In genomic region chr20:20017001-20017851, GRCh38 we compare ENCODE assay signal across 7 cellular contexts. TPM values are rescaled to one million over a fixed set of nuclear protein-coding genes. Genes with fewer than 3 reads are reported as not detected.
DNase-seq lines count a peak whose midpoint lies in the region; ATAC-seq and TF ChIP-seq lines count a peak whose summit lies in the region.

A gene with protein sequence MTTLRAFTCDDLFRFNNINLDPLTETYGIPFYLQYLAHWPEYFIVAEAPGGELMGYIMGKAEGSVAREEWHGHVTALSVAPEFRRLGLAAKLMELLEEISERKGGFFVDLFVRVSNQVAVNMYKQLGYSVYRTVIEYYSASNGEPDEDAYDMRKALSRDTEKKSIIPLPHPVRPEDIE (plus strand): TSS chr20:20017362. CDS start chr20:20017397, 35 bp downstream.

- in situ Hi-C loops in astrocyte of the cerebellum (cut with HindIII; ENCODE audit: low sequenced_read_pairs), result no loop called here

- peaks cover 6% of the 10 kb centered on the region for H4K20me1 ChIP-seq in hepatocyte (ENCODE audit: insufficient read depth, poor library complexity, severe bottlenecking)

- H3K4me1 ChIP-seq in hepatocyte (ENCODE audit: insufficient read depth), result peaks cover 27% of the 10 kb centered on the region

- peak; percentile 63 for DNase-seq in NCI-H1694 treated with DMSO at 0.1 percent for 48 hours (lab: John Stamatoyannopoulos, UW)
- DNase-seq in T-helper 22 cell (ENCODE audit: low read depth), result peak; percentile 84
- DNase-seq in astrocyte of the cerebellum (ENCODE audit: low read depth), result peak; percentile 77
- DNase-seq in hepatocyte (ENCODE audit: low spot score), result peak; percentile 96
- peak; percentile 94 for DNase-seq in retina

- H3K4me3 ChIP-seq in astrocyte of the cerebellum (ENCODE audit: low read depth, low read length), result peak within 1 kb of the TSS; percentile 93
- H3K4me3 ChIP-seq in hepatocyte, result peak within 1 kb of the TSS; percentile 81

- no peaks in the 10 kb centered on the region for H3K9me2 ChIP-seq in hepatocyte (replicated peaks; ENCODE audit: insufficient read depth)

- H3K27ac ChIP-seq in hepatocyte, result peak within 1 kb of the TSS; percentile 83

- peak within 1 kb of the TSS; percentile 80 for H2AFZ ChIP-seq in hepatocyte

- peak within 1 kb of the TSS; percentile 97 for H3K4me2 ChIP-seq in hepatocyte

- 2% methylated on average over 77 of the region's 82 CpGs for WGBS in hepatocyte (ENCODE audit: low lambda C conversion rate, missing lambda C conversion rate)

- H3K9me3 ChIP-seq in hepatocyte (ENCODE audit: low read depth), result no peaks in the 10 kb centered on the region

- H3K36me3 ChIP-seq in hepatocyte (replicated peaks; ENCODE audit: insufficient read depth, low read depth), result no peaks in the 10 kb centered on the region

- H3K27me3 ChIP-seq in hepatocyte, result no peaks in the 10 kb centered on the region

- peaks cover 50% of the 10 kb centered on the region for H3K79me2 ChIP-seq in hepatocyte

- peak; percentile 72 for TF ChIP-seq CTCF in astrocyte of the cerebellum (IDR thresholded peaks at IDR 0.05; ENCODE audit: low read depth, low read length, missing control alignments)
- peak; percentile 55 for TF ChIP-seq CTCF in hepatocyte (IDR thresholded peaks at IDR 0.05; ENCODE audit: poor library complexity)

- ATAC-seq in GM18502 (IDR thresholded peaks at IDR 0.05; ENCODE audit: poor library complexity, unreplicated experiment), result peak; percentile 99
- ATAC-seq in HG02938 (IDR thresholded peaks at IDR 0.05; ENCODE audit: unreplicated experiment), result peak; percentile 93

RNA-seq across cellular contexts. Expression of the gene that starts here (rescaled TPM):
- total RNA-seq in hepatocyte, result 53.6 and 66.1 TPM in 2 replicates
- polyA plus RNA-seq in hepatocyte, result 108 and 126 TPM in 2 replicates

Comparison
In these comparisons a context has a peak if more than half of its experiments do, and no peak if none do; other contexts are left out.
1. Peak in every context shown above with its lines: DNase-seq, ATAC-seq, H3K4me3 ChIP-seq and H3K27ac ChIP-seq.